ENCODE assay signal across 8 cellular contexts in genomic region chr3:151168269-151169094, GRCh38. TPM values are rescaled to one million over a fixed set of nuclear protein-coding genes. Genes with fewer than 3 reads are reported as not detected.
DNase-seq lines count a peak whose midpoint lies in the region; ATAC-seq and TF ChIP-seq lines count a peak whose summit lies in the region.

No MANE protein-coding gene starts in this region.

- H3K4me3 ChIP-seq in OCI-LY7 (ENCODE audit: low read depth, low read length, poor library complexity, severe bottlenecking): no peak overlapping the region
- no peak overlapping the region for H3K4me3 ChIP-seq in thyroid gland (replicated peaks in 1 of 3)

- CTCF ChIA-PET in OCI-LY7 (lab: Charles Lee; ENCODE audit: unreplicated experiment): interaction anchor here (0.6 kb wide), 1 partner anchor 368 kb away, joined by 3 read pairs; no protein-coding TSS in a partner anchor

- intact Hi-C loops in OCI-LY7 (cut with micrococcal nuclease; ENCODE audit: unreplicated experiment) (loop anchor here (1.0 to 5.0 kb wide), 3 partner anchors 115 to 669 kb away; no protein-coding TSS in a partner anchor), thyroid gland (cut with DNase I) (loop anchor here (10.0 kb wide), 1 partner anchor 116 kb away; no protein-coding TSS in a partner anchor)

- TF ChIP-seq POLR2A in thyroid gland (IDR thresholded peaks at IDR 0.05): no peak

- H3K4me1 ChIP-seq in OCI-LY7 (ENCODE audit: insufficient read depth, low read length, poor library complexity, severe bottlenecking) (peaks cover 25% of the 10 kb centered on the region), thyroid gland (peaks cover 0 to 9% of the 10 kb centered on the region in 2 donors)

- no peaks in the 10 kb centered on the region for H3K27me3 Mint-ChIP-seq in activated T-cell treated with anti-CD3 and anti-CD28 coated beads, Interleukin-2, amount 50 U/mL, for 24 hours

- H3K9me2 ChIP-seq in OCI-LY7 (ENCODE audit: insufficient read depth, low read length): no peaks in the 10 kb centered on the region

- H3K9me3 Mint-ChIP-seq in activated T-cell treated with anti-CD3 and anti-CD28 coated beads, Interleukin-2, amount 50 U/mL, for 24 hours: no peaks in the 10 kb centered on the region

- no peak overlapping the region for H3K4me2 ChIP-seq in OCI-LY7 (ENCODE audit: low read length)

- ATAC-seq in omental fat pad (ENCODE audit: low FRiP score): peak; percentile 72

- TF ChIP-seq CTCF in GM20000 (IDR thresholded peaks at IDR 0.05; ENCODE audit: extremely low read depth, missing control alignments): peak; percentile 93
- TF ChIP-seq CTCF in OCI-LY7 (conservative IDR thresholded peaks at IDR 0.05; ENCODE audit: low read length): peak; percentile 92
- peak in 2 of 3 donors; percentile 21 to 26 for TF ChIP-seq CTCF in omental fat pad (IDR thresholded peaks at IDR 0.05)
- peak; percentile 33 to 77 (median 58) for TF ChIP-seq CTCF in thyroid gland (IDR thresholded peaks at IDR 0.05)

- no peak overlapping the region for H2AFZ ChIP-seq in OCI-LY7 (ENCODE audit: low read length)

- H3K4me1 Mint-ChIP-seq in activated T-cell treated with anti-CD3 and anti-CD28 coated beads, Interleukin-2, amount 50 U/mL, for 24 hours (ENCODE audit: low read depth): peaks cover 46% of the 10 kb centered on the region

- H4K20me1 ChIP-seq in OCI-LY7 (ENCODE audit: insufficient read depth, low read length): no peaks in the 10 kb centered on the region

- no peaks in the 10 kb centered on the region for H3K27me3 ChIP-seq in thyroid gland

- H3K4me3 Mint-ChIP-seq in activated T-cell treated with anti-CD3 and anti-CD28 coated beads, Interleukin-2, amount 50 U/mL, for 24 hours: no peak overlapping the region

- H3K79me2 ChIP-seq in OCI-LY7 (ENCODE audit: insufficient read depth, low read depth, low read length): no peaks in the 10 kb centered on the region

- H3K27ac Mint-ChIP-seq in activated T-cell treated with anti-CD3 and anti-CD28 coated beads, Interleukin-2, amount 50 U/mL, for 24 hours: peak overlapping the region; percentile 33

- no peak overlapping the region for H3K27ac ChIP-seq in OCI-LY7 (ENCODE audit: low read depth, low read length, poor library complexity, severe bottlenecking)
- no peak overlapping the region for H3K27ac ChIP-seq in thyroid gland

- POLR2A ChIA-PET in OCI-LY7 (lab: Charles Lee): interaction anchor here (0.7 to 1.0 kb wide), 2 partner anchors 13 to 131 kb away, joined by 3 read pairs; no protein-coding TSS in a partner anchor

- 22 to 25% methylated on average over 7 of the region's 7 CpGs for WGBS in thyroid gland, 2 donors

- peak; percentile 46 for DNase-seq in COLO668 (lab: John Stamatoyannopoulos, UW; ENCODE audit: unreplicated experiment)
- DNase-seq in GM20000 (ENCODE audit: low spot score): peak; percentile 66
- DNase-seq in HuH-7 (ENCODE audit: low spot score): peak; percentile 42
- DNase-seq in OCI-LY7 (ENCODE audit: low spot score): peak; percentile 68
- DNase-seq in activated T-cell treated with anti-CD3 and anti-CD28 coated beads, Interleukin-2, amount 50 U/mL, for 24 hours: peak; percentile 85
- DNase-seq in fibroblast of peridontal ligament (ENCODE audit: extremely low read depth): peak; percentile 62
- peak; percentile 59 for DNase-seq in omental fat pad (ENCODE audit: low spot score)
- peak; percentile 82 to 88 for DNase-seq in thyroid gland

- H3K36me3 ChIP-seq in OCI-LY7 (ENCODE audit: insufficient read depth, low read length): peaks cover 9% of the 10 kb centered on the region; the same call in 1 of the 2 replicates
- no peaks in the 10 kb centered on the region for H3K36me3 ChIP-seq in thyroid gland

- H3K9me3 ChIP-seq in OCI-LY7 (ENCODE audit: low read length) (no peaks in the 10 kb centered on the region), thyroid gland (no peaks in the 10 kb centered on the region)

- no TSS peak for BruUV-seq in OCI-LY7 (replicated peaks; lab: Mats Ljungman, UMichigan)

- no peaks in the 10 kb centered on the region for H3K36me3 Mint-ChIP-seq in activated T-cell treated with anti-CD3 and anti-CD28 coated beads, Interleukin-2, amount 50 U/mL, for 24 hours (ENCODE audit: low read depth)

RNA-seq across cellular contexts. Expression of gene GPR171, which starts 34.5 kb away (rescaled TPM):
- total RNA-seq in OCI-LY7 (2014; rRNA removed; shearing (Covaris generic)): not detected in 2 replicates
- not detected in 2 replicates for total RNA-seq in OCI-LY7 (2022)
- 10 to 100 TPM in 1 of 4 donors, 1 to 10 TPM in 3; 2.8 to 10.6 (median 4.7) TPM for total RNA-seq in omental fat pad
- total RNA-seq in thyroid gland: 1 to 10 TPM; 1.7 to 8.7 (median 2.3) TPM

Comparison
In these comparisons a context has a peak if more than half of its experiments do, and no peak if none do; other contexts are left out.
1. CTCF ChIP-seq: peak in every context shown above with its lines; median percentile 93 in GM20000; 92 in OCI-LY7; 58 in thyroid gland; 24 in omental fat pad.